In genomic region chr16:84308120-84308519, GRCh38 we compare ENCODE assay signal across 8 cellular contexts. TPM values are rescaled to one million over a fixed set of nuclear protein-coding genes. Genes with fewer than 3 reads are reported as not detected.
DNase-seq lines count a peak whose midpoint lies in the region; ATAC-seq, FAIRE-seq and TF ChIP-seq lines count a peak whose summit lies in the region.

No MANE protein-coding gene starts in this region.

- intact Hi-C loops in OCI-LY7 (cut with micrococcal nuclease; ENCODE audit: unreplicated experiment) = no loop called here
- intact Hi-C loops in esophagus muscularis mucosa (cut with DNase I) = loop anchor here (2.0 kb wide), 1 partner anchor 31 kb away; no protein-coding TSS in a partner anchor
- intact Hi-C loops in pancreas (cut with DNase I) = no loop called here

- ATAC-seq in pancreas (peak in 3 of 4 donors; percentile 51 to 62 (median 59)), GM19467 (IDR thresholded peaks at IDR 0.05; ENCODE audit: unreplicated experiment) (no peak), HG02981 (IDR thresholded peaks at IDR 0.05; ENCODE audit: unreplicated experiment) (no peak)

- 53% methylated on average over 7 of the region's 11 CpGs for WGBS in esophagus muscularis mucosa
- WGBS in pancreas, 2 donors = 19 to 23% methylated on average over 11 of the region's 11 CpGs

- H3K9me3 ChIP-seq in OCI-LY7 (ENCODE audit: low read length) (no peaks in the 10 kb centered on the region), esophagus muscularis mucosa (no peaks in the 10 kb centered on the region), pancreas (no peaks in the 10 kb centered on the region)

- H3K4me1 ChIP-seq in OCI-LY7 (ENCODE audit: insufficient read depth, low read length, poor library complexity, severe bottlenecking) (no peaks in the 10 kb centered on the region), esophagus muscularis mucosa (peaks cover 5 to 29% (median 14%) of the 10 kb centered on the region in 4 donors), pancreas (no peaks in the 10 kb centered on the region)

- no peaks in the 10 kb centered on the region for H3K36me3 ChIP-seq in OCI-LY7 (ENCODE audit: insufficient read depth, low read length)
- no peaks in the 10 kb centered on the region for H3K36me3 ChIP-seq in esophagus muscularis mucosa
- H3K36me3 ChIP-seq in pancreas = no peaks in the 10 kb centered on the region

- no peak overlapping the region for H2AFZ ChIP-seq in OCI-LY7 (ENCODE audit: low read length)

- POLR2A ChIA-PET in OCI-LY7 (lab: Charles Lee) = interaction anchor here (0.6 kb wide), 1 partner anchor 630 kb away, joined by 4 read pairs; no protein-coding TSS in a partner anchor

- no peaks in the 10 kb centered on the region for H3K9me2 ChIP-seq in OCI-LY7 (ENCODE audit: insufficient read depth, low read length)

- TF ChIP-seq EP300 in esophagus muscularis mucosa (IDR thresholded peaks at IDR 0.05) = no peak

- no peak overlapping the region for H3K4me2 ChIP-seq in OCI-LY7 (ENCODE audit: low read length)

- DNase-seq in AG09319 (ENCODE audit: extremely low read depth, low read depth) (no peak), GM10266 (ENCODE audit: extremely low spot score) (no peak), OCI-LY7 (ENCODE audit: low spot score) (peak; percentile 46), esophagus muscularis mucosa (ENCODE audit: extremely low spot score) (no peak), pancreas (peak in 1 of 6 donors; percentile 33), DMS114 treated with DMSO at 0.1 percent for 48 hours (lab: John Stamatoyannopoulos, UW; ENCODE audit: unreplicated experiment) (no peak)

- no peak for FAIRE-seq in pancreas (lab: Jason Lieb, UNC)

- CTCF ChIA-PET in OCI-LY7 (lab: Charles Lee; ENCODE audit: unreplicated experiment) = no interaction called here

- no peaks in the 10 kb centered on the region for H4K20me1 ChIP-seq in OCI-LY7 (ENCODE audit: insufficient read depth, low read length)

- TF ChIP-seq CTCF in AG09319 (IDR thresholded peaks at IDR 0.05; ENCODE audit: low read depth, low read length) (peak; percentile 45), GM10266 (IDR thresholded peaks at IDR 0.05; ENCODE audit: control insufficient read depth, insufficient read depth, low read depth, missing control alignments) (peak; percentile 30), OCI-LY7 (conservative IDR thresholded peaks at IDR 0.05; ENCODE audit: low read length) (peak; percentile 67), esophagus muscularis mucosa (IDR thresholded peaks at IDR 0.05) (peak; percentile 18 to 65 (median 51)), pancreas (IDR thresholded peaks at IDR 0.05) (no peak)

- no peak overlapping the region for H3K27ac ChIP-seq in OCI-LY7 (ENCODE audit: low read depth, low read length, poor library complexity, severe bottlenecking)
- H3K27ac ChIP-seq in esophagus muscularis mucosa (replicated peaks in 1 of 4) = no peak overlapping the region
- no peak overlapping the region for H3K27ac ChIP-seq in pancreas

- H3K27me3 ChIP-seq in esophagus muscularis mucosa (peaks cover 0 to 40% (median 0%) of the 10 kb centered on the region in 4 donors), pancreas (peaks cover 0 to 5% (median 0%) of the 10 kb centered on the region in 4 donors)

- H3K79me2 ChIP-seq in OCI-LY7 (ENCODE audit: insufficient read depth, low read depth, low read length) = no peaks in the 10 kb centered on the region

- H3K4me3 ChIP-seq in OCI-LY7 (ENCODE audit: low read depth, low read length, poor library complexity, severe bottlenecking) (no peak overlapping the region), esophagus muscularis mucosa (no peak overlapping the region), pancreas (no peak overlapping the region)

- no TSS peak for BruUV-seq in OCI-LY7 (replicated peaks; lab: Mats Ljungman, UMichigan)

- TF ChIP-seq POLR2A in esophagus muscularis mucosa (IDR thresholded peaks at IDR 0.05; ENCODE audit: low read depth) = no peak

RNA-seq across cellular contexts. Expression of gene WFDC1, which starts 13.4 kb away (rescaled TPM):
- total RNA-seq in OCI-LY7 (2014; rRNA removed; shearing (Covaris generic)) = not detected in 2 replicates
- total RNA-seq in OCI-LY7 (2022) (not detected in 2 replicates), esophagus muscularis mucosa (10 to 100 TPM in 2 of 4 donors, 1 to 10 TPM in 2; 4.6 to 29.9 (median 15.6) TPM), pancreas (under 1 TPM in 4 of 6 donors, not detected in 2; 0.09 to 0.43 (median 0.27) TPM)
- 1 to 10 TPM; 1.4 to 2.6 TPM for polyA plus RNA-seq in pancreas

Comparison
In these comparisons a context has a peak if more than half of its experiments do, and no peak if none do; other contexts are left out.
1. CTCF ChIP-seq: peak in AG09319 (single experiment), GM10266 (single experiment), OCI-LY7 (single experiment) and esophagus muscularis mucosa (3 of 3); none in pancreas (0 of 4).
2. ATAC-seq: peak in pancreas (3 of 4); none in GM19467 (single experiment) and HG02981 (single experiment).